In the genomic region with DNA sequence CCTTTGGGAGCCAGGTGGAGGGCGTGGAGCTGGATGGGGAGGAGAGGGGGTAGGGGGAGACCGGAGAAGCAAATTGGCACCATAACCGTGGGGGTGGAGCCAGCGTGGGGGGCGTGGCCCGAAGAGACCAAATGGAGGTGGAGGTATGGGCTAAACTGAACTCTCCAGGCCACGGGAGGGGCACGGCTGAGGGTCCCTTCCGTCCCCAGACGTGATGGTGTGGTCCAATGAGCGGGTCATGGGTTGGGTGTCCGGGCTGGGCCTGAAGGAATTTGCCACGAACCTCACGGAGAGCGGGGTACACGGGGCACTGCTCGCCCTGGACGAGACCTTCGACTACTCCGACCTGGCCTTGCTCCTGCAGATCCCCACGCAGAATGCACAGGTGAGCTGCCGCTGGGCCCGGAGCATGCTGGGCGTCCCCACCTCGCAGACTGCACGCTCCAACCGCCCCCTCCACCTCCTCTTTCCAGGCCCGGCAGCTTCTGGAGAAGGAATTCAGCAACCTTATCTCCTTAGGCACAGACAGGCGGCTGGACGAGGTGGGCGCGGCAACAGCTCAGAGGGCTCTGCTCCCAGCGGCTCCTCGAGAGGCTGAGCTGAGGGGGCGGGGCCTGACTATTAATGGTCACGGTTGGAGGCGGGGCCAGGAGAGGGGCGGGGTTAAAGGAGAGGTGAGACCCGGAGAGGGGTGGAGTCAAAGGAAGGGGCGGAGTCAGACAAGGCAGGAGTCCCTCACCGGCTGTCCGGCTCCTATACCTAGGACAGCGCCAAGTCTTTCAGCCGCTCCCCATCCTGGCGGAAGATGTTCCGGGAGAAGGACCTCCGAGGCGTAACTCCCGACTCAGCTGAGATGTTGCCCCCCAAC, we compare ENCODE assay signal across 8 cellular contexts. TPM values are rescaled to one million over a fixed set of nuclear protein-coding genes. Genes with fewer than 3 reads are reported as not detected.
DNase-seq lines count a peak whose midpoint lies in the region; ATAC-seq and TF ChIP-seq lines count a peak whose summit lies in the region.

No MANE protein-coding gene starts in this region.

- TF ChIP-seq RAD21 in HCT116 (IDR thresholded peaks at IDR 0.05; ENCODE audit: low read depth) = no peak

- TF ChIP-seq POLR2A in HCT116 (IDR thresholded peaks at IDR 0.05; ENCODE audit: borderline replicate concordance, extremely low read depth, insufficient read depth, insufficient read length) = peak; percentile 49

- TSS peak; percentile 49 for BruUV-seq in HCT116 (replicated peaks; lab: Mats Ljungman, UMichigan)

- DNase-seq in AG08395 (ENCODE audit: low spot score) = peak; percentile 96
- DNase-seq in HCT116 (ENCODE audit: low read depth, low spot score) = peak; percentile 88
- DNase-seq in NCI-H748 (lab: John Stamatoyannopoulos, UW; ENCODE audit: unreplicated experiment) = peak; percentile 96
- peak; percentile 74 for DNase-seq in activated CD4-positive, alpha-beta T cell treated with anti-CD3 and anti-CD28 coated beads, Interleukin-2, amount 50 U/mL, for 4 hours
- DNase-seq in dedifferentiated amniotic fluid mesenchymal stem cell (ENCODE audit: extremely low spot score) = peak; percentile 85
- peak; percentile 63 to 79 (median 68) for DNase-seq in stimulated activated CD4-positive, alpha-beta T cell treated with anti-CD3 and anti-CD28 coated beads, Interleukin-1b, Interleukin-23, amount 100 ng/mL, for 24 hours (ENCODE audit: low read depth in 4 of 4, low spot score in 1 of 4)

- POLR2A ChIA-PET in HCT116 (lab: Charles Lee) = interaction anchor here (0.9 to 2.3 kb wide), 6 partner anchors 10 to 59 kb away, joined by 3 to 8 read pairs (median 4); partner anchors contain the start of gene LIN7B

- peak overlapping the region; percentile 98 for H3K9ac ChIP-seq in HCT116 (ENCODE audit: low read length)

- RAD21 ChIA-PET in HCT116 (lab: Charles Lee; ENCODE audit: low non-redundant PET in 1 of 2, low total read pairs in 2 of 2, uncharacterized antibody in 2 of 2, unreplicated experiment in 2 of 2) = interaction anchor here (0.5 to 1.0 kb wide), 4 partner anchors 35 to 145 kb away, joined by 3 to 5 read pairs (median 3); no protein-coding TSS in a partner anchor

- peak overlapping the region; percentile 90 to 95 for H3K4me3 ChIP-seq in HCT116 (replicated peaks in 1 of 2; ENCODE audit: low read depth in 1 of 2, low read length in 2 of 2)

- peaks cover 25 to 57% of the 10 kb centered on the region in 2 experiments for H3K4me1 ChIP-seq in HCT116 (ENCODE audit: control insufficient read depth in 1 of 2, insufficient read depth in 2 of 2, low read length in 2 of 2)

- no peaks in the 10 kb centered on the region for H3K9me3 ChIP-seq in HCT116 (ENCODE audit: control insufficient read depth in 1 of 2, insufficient read depth in 1 of 2, low read depth in 1 of 2, low read length in 2 of 2)

- H3K27me3 ChIP-seq in HCT116 (ENCODE audit: insufficient read depth, low read length) = no peaks in the 10 kb centered on the region
- no peaks in the 10 kb centered on the region for H3K27me3 ChIP-seq in layer of hippocampus (ENCODE audit: control insufficient read depth, insufficient read depth, low read length)

- H3K27ac ChIP-seq in HCT116 (ENCODE audit: low read depth, low read length) (peak overlapping the region; percentile 94), layer of hippocampus (ENCODE audit: low read depth, low read length) (peak overlapping the region; percentile 89)

- ATAC-seq in HCT116 (peak; percentile 51), HG03571 (IDR thresholded peaks at IDR 0.05; ENCODE audit: unreplicated experiment) (no peak)

- intact Hi-C loops in HCT116 (cut with micrococcal nuclease) = loop anchor here (1.0 kb wide), 1 partner anchor 52 kb away; no protein-coding TSS in a partner anchor

- H3K79me2 ChIP-seq in HCT116 (ENCODE audit: insufficient read depth, low read length) = no peaks in the 10 kb centered on the region

- CTCF ChIA-PET in HCT116 (lab: Charles Lee) = interaction anchor here (1.3 to 3.0 kb wide), 3 partner anchors 13 to 51 kb away, joined by 5 to 17 read pairs (median 8); no protein-coding TSS in a partner anchor

- TF ChIP-seq CTCF in HCT116 (IDR thresholded peaks at IDR 0.05 in 2 of 3, conservative IDR thresholded peaks at IDR 0.05 in 1 of 3; ENCODE audit: borderline replicate concordance in 1 of 3, insufficient read depth in 1 of 3, low read depth in 2 of 3, low read length in 2 of 3) = no peak

- no peaks in the 10 kb centered on the region for H4K20me1 ChIP-seq in HCT116 (ENCODE audit: insufficient read depth)

- no peak overlapping the region for H2AFZ ChIP-seq in HCT116 (ENCODE audit: low read depth, low read length, poor library complexity, severe bottlenecking)

- H3K9me2 ChIP-seq in HCT116 (ENCODE audit: insufficient read depth) = no peaks in the 10 kb centered on the region

- peak overlapping the region; percentile 99 for H3K4me2 ChIP-seq in HCT116 (ENCODE audit: low read length)

- H3K36me3 ChIP-seq in HCT116 (ENCODE audit: control insufficient read depth in 1 of 2, insufficient read depth in 2 of 2, low read length in 2 of 2) = no peaks in the 10 kb centered on the region

TF ChIP-seq in HCT116, 20 proteins besides CTCF, POLR2A, EP300 and RAD21 (continues in another document):
- TF ChIP-seq POLR2AphosphoS5 (IDR thresholded peaks at IDR 0.05; ENCODE audit: low read depth, low read length) (peak; percentile 73), ELF1 (IDR thresholded peaks at IDR 0.05; ENCODE audit: borderline replicate concordance, low read depth) (no peak), SIN3A (IDR thresholded peaks at IDR 0.05; ENCODE audit: low read depth) (peak; percentile 49; the same call in 1 of the 2 replicates), EGR1 (IDR thresholded peaks at IDR 0.05; ENCODE audit: low read depth) (peak; percentile 59; the same call in 1 of the 2 replicates), REST (IDR thresholded peaks at IDR 0.05; ENCODE audit: low read depth) (no peak), ZFX (IDR thresholded peaks at IDR 0.05) (no peak), ZNF274 (IDR thresholded peaks at IDR 0.05; ENCODE audit: low read depth, low read length) (no peak), SP1 (IDR thresholded peaks at IDR 0.05; ENCODE audit: low read depth) (peak; percentile 42; the same call in 1 of the 2 replicates), TCF7L2 (IDR thresholded peaks at IDR 0.05; ENCODE audit: borderline replicate concordance, extremely low read depth, insufficient read depth, insufficient read length) (no peak), EZH2phosphoT487 (IDR thresholded peaks at IDR 0.05; ENCODE audit: borderline replicate concordance) (no peak), EZH2 (IDR thresholded peaks at IDR 0.05) (no peak), CEBPB (IDR thresholded peaks at IDR 0.05; ENCODE audit: low read depth) (no peak)
- TF ChIP-seq, protein P1, sequence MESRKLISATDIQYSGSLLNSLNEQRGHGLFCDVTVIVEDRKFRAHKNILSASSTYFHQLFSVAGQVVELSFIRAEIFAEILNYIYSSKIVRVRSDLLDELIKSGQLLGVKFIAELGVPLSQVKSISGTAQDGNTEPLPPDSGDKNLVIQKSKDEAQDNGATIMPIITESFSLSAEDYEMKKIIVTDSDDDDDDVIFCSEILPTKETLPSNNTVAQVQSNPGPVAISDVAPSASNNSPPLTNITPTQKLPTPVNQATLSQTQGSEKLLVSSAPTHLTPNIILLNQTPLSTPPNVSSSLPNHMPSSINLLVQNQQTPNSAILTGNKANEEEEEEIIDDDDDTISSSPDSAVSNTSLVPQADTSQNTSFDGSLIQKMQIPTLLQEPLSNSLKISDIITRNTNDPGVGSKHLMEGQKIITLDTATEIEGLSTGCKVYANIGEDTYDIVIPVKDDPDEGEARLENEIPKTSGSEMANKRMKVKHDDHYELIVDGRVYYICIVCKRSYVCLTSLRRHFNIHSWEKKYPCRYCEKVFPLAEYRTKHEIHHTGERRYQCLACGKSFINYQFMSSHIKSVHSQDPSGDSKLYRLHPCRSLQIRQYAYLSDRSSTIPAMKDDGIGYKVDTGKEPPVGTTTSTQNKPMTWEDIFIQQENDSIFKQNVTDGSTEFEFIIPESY (IDR thresholded peaks at IDR 0.05; ENCODE audit: extremely low read depth, insufficient replicate concordance, low read length) = no peak
- TF ChIP-seq, protein P2, sequence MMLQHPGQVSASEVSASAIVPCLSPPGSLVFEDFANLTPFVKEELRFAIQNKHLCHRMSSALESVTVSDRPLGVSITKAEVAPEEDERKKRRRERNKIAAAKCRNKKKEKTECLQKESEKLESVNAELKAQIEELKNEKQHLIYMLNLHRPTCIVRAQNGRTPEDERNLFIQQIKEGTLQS (IDR thresholded peaks at IDR 0.05) = no peak

RNA-seq across cellular contexts. Expression of gene HRC, which starts 6.2 kb away (rescaled TPM):
- not detected for total RNA-seq in HCT116 (2021; ENCODE audit: unreplicated experiment)
- polyA plus RNA-seq in HCT116 (2012) = 0.35 and 0.46 TPM in 2 replicates

RNA-seq across cellular contexts. Expression of gene TRPM4, which starts 8.6 kb away (rescaled TPM):
- 44.2 TPM for total RNA-seq in HCT116 (2021; ENCODE audit: unreplicated experiment)
- 40.3 and 42.4 TPM in 2 replicates for polyA plus RNA-seq in HCT116 (2012)

RNA-seq across cellular contexts. Expression of gene PPFIA3, which starts 29.7 kb away (rescaled TPM):
- 28.1 TPM for total RNA-seq in HCT116 (2021; ENCODE audit: unreplicated experiment)
- polyA plus RNA-seq in HCT116 (2012) = 17.3 and 20.5 TPM in 2 replicates

RNA-seq across cellular contexts. Expression of gene C19orf73, which starts 30.1 kb away (rescaled TPM):
- total RNA-seq in HCT116 (2021; ENCODE audit: unreplicated experiment) = 2.2 TPM
- 2.4 and 2.5 TPM in 2 replicates for polyA plus RNA-seq in HCT116 (2012)

RNA-seq across cellular contexts. Expression of gene LIN7B, which starts 34.8 kb away (rescaled TPM):
- 7.2 TPM for total RNA-seq in HCT116 (2021; ENCODE audit: unreplicated experiment)
- 7.0 and 7.1 TPM in 2 replicates for polyA plus RNA-seq in HCT116 (2012)
